In the genomic region with DNA sequence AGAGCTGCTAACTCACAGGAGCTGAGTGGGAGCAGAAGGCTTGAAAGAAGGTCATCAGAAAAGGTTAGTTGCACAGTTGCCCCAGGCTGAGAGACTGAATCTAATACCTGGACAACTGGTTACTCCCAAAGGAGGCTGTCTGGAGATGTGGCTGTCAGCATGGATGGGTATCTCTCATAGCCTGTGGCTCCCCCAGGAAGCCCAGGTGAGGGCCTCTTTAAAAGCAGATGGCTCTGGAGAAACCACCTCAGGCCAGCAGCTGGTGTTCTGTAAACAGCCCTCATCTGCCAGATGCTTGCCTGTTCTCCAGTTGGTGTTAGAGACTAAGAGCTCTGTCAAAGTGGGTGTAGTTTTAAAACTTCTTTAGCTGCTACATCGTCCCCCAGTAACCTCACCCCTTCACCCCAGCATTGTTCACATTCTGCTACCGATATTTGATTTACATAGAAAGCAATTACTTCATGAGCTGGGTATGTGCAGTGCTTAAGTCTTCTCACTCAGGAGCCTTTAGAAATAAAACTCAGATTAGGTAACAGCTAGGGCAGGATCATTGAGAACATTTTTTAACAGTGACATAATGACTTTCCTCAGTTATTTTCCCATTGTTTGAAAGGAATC, we compare ENCODE assay signal across 9 cellular contexts. TPM values are rescaled to one million over a fixed set of nuclear protein-coding genes. Genes with fewer than 3 reads are reported as not detected.
DNase-seq lines count a peak whose midpoint lies in the region; TF ChIP-seq lines count a peak whose summit lies in the region.
"Had no signal": no experiment of that assay in that cellular context is flagged by ENCODE, and none has a peak within 500 bp of the region (broad histone marks: within the 10 kb centered on the region; RNA-seq: fewer than 3 reads in every experiment).

No MANE protein-coding gene starts in this region.

- TF ChIP-seq CTCF in AG09309 (IDR thresholded peaks at IDR 0.05; ENCODE audit: control insufficient read depth, insufficient read depth, low read depth, low read length, missing control alignments) = no peak

- DNase-seq in AG09309 (ENCODE audit: low read depth) = peak; percentile 61
- peak; percentile 83 for DNase-seq in M059J (ENCODE audit: low read depth)
- DNase-seq in SHP77 (lab: John Stamatoyannopoulos, UW) = peak; percentile 86 to 88
- DNase-seq in islet precursor cell = peak; percentile 95
- no peak for DNase-seq in caudate nucleus (lab: John Stamatoyannopoulos, UW)
- DNase-seq in stimulated activated CD4-positive, alpha-beta T cell treated with anti-CD3 and anti-CD28 coated beads, Interleukin-15, amount 100 ng/mL, for 24 hours = no peak
- no peak for DNase-seq in anterior cingulate cortex (lab: John Stamatoyannopoulos, UW)
- DNase-seq in activated CD4-positive, alpha-beta T cell treated with anti-CD3 and anti-CD28 coated beads, Interleukin-2, amount 50 U/mL, for 1 hour = no peak
- DNase-seq: activated CD4-positive, alpha-beta T cell treated with anti-CD3 and anti-CD28 coated beads for 48 hours had no signal

- H3K27ac ChIP-seq in caudate nucleus (ENCODE audit: low read depth, low read length) = no peak overlapping the region

- H3K4me3 ChIP-seq in AG09309 (ENCODE audit: control insufficient read depth, low read depth, low read length) = no peak overlapping the region

RNA-seq across cellular contexts. Expression of a gene that starts 25.8 kb away (rescaled TPM):
- 6.3 and 10.0 TPM in 2 replicates for total RNA-seq in M059J (2014; rRNA removed; shearing (Covaris generic))

Comparison
In these comparisons a context has a peak if more than half of its experiments do, and no peak if none do; other contexts are left out.
1. DNase-seq: peak in AG09309 (single experiment), M059J (single experiment), SHP77 (2 of 2) and islet precursor cell (single experiment); none in caudate nucleus (0 of 61), stimulated activated CD4-positive, alpha-beta T cell treated with anti-CD3 and anti-CD28 coated beads, Interleukin-15, amount 100 ng/mL, for 24 hours (single experiment), anterior cingulate cortex (0 of 58) and activated CD4-positive, alpha-beta T cell treated with anti-CD3 and anti-CD28 coated beads, Interleukin-2, amount 50 U/mL, for 1 hour (single experiment).